34 cellular contexts compared by ENCODE assay signal in genomic region chrX:16601885-16602284, GRCh38. TPM values are rescaled to one million over a fixed set of nuclear protein-coding genes. Genes with fewer than 3 reads are reported as not detected.
"Had no signal": no experiment of that assay in that cellular context is flagged by ENCODE, and none has a peak within 500 bp of the region (broad histone marks: within the 10 kb centered on the region; RNA-seq: fewer than 3 reads in every experiment).

No MANE protein-coding gene starts in this region.

- H3K4me3 ChIP-seq: ascending aorta, coronary artery, dorsolateral prefrontal cortex, gastroesophageal sphincter, hepatocyte, right lobe of liver, thyroid gland, upper lobe of left lung, vagina had no signal

- H3K36me3 ChIP-seq: right lobe of liver, thyroid gland, upper lobe of left lung, vagina had no signal

- ATAC-seq: gastroesophageal sphincter; left cardiac atrium; natural killer cell; right lobe of liver; stimulated activated memory B cell treated with anti-CD40 and anti-IgM and Interleukin-4, amounts not matched to agents 10 μg/mL and 1 μg/mL and 100 μg/mL, for 72 hours; stimulated activated naive CD8-positive, alpha-beta T cell treated with anti-CD3 and anti-CD28 coated beads, Interleukin-15, amount 100 ng/mL, for 72 hours had no signal

- H3K4me2 ChIP-seq: hepatocyte had no signal

- H3K27me3 ChIP-seq: ascending aorta, gastroesophageal sphincter, hepatocyte, right lobe of liver, thyroid gland, upper lobe of left lung, vagina had no signal

- H2AFZ ChIP-seq: hepatocyte had no signal

- DNase-seq: activated CD4-positive, alpha-beta memory T cell treated with anti-CD3 and anti-CD28 coated beads, Interleukin-2, amount 10 ng/mL, durations not matched to agents 7 days and 5 days; activated CD4-positive, alpha-beta T cell treated with anti-CD3 and anti-CD28 coated beads for 1 hour; activated CD4-positive, alpha-beta T cell treated with anti-CD3 and anti-CD28 coated beads, Interleukin-2, amount 10 ng/mL, durations not matched to agents 7 days and 5 days; activated CD8-positive, alpha-beta memory T cell treated with anti-CD3 and anti-CD28 coated beads, Interleukin-2, amount 50 U/mL, for 48 hours; activated gamma-delta T cell; activated naive CD4-positive, alpha-beta T cell treated with anti-CD3 and anti-CD28 coated beads, Interleukin-2, amount 10 ng/mL, durations not matched to agents 7 days and 5 days; activated naive CD8-positive, alpha-beta T cell treated with anti-CD3 and anti-CD28 coated beads, Interleukin-2, amount 10 ng/mL, durations not matched to agents 7 days and 5 days; activated T-cell treated with anti-CD3 and anti-CD28 coated beads, Interleukin-2, amount 50 U/mL, for 24 hours; dorsolateral prefrontal cortex; effector memory CD4-positive, alpha-beta T cell; erythroblast; left cardiac atrium; midbrain; natural killer cell; right lobe of liver; small intestine; stimulated activated CD4-positive, alpha-beta T cell treated with anti-CD3 and anti-CD28 coated beads, Interleukin-4, amount 100 ng/mL, for 4 hours; stimulated activated CD8-positive, alpha-beta memory T cell treated with anti-CD3 and anti-CD28 coated beads, Interleukin-4, amount 100 ng/mL, for 48 hours; stimulated activated naive CD8-positive, alpha-beta T cell treated with anti-CD3 and anti-CD28 coated beads, Interleukin-15, amount 100 ng/mL, for 72 hours; substantia nigra; T-helper 2 cell; thyroid gland; upper lobe of left lung had no signal

- H3K4me1 ChIP-seq: ascending aorta, gastroesophageal sphincter, thyroid gland, vagina had no signal

- H3K27ac ChIP-seq: ascending aorta, coronary artery, dorsolateral prefrontal cortex, gastroesophageal sphincter, hepatocyte, right lobe of liver, thyroid gland, upper lobe of left lung, vagina had no signal

- H3K9me3 ChIP-seq: ascending aorta, gastroesophageal sphincter, right lobe of liver, thyroid gland, upper lobe of left lung, vagina had no signal

RNA-seq across cellular contexts. Expression of gene S100G, which starts 48.1 kb away (rescaled TPM):
- total RNA-seq: activated CD4-positive, alpha-beta memory T cell treated with anti-CD3 and anti-CD28 coated beads, Interleukin-2, amount 10 ng/mL, durations not matched to agents 7 days and 5 days; activated CD4-positive, alpha-beta T cell treated with anti-CD3 and anti-CD28 coated beads, Interleukin-2, amount 10 ng/mL, durations not matched to agents 7 days and 5 days; activated naive CD8-positive, alpha-beta T cell treated with anti-CD3 and anti-CD28 coated beads, Interleukin-2, amount 10 ng/mL, durations not matched to agents 7 days and 5 days; ascending aorta; cardiac septum; cerebellum; dorsolateral prefrontal cortex; gastroesophageal sphincter; left cardiac atrium; lower leg skin; natural killer cell; omental fat pad; right lobe of liver; thyroid gland; vagina had no signal
- polyA plus RNA-seq: keratinocyte had no signal
